17 cellular contexts compared by ENCODE assay signal in the genomic region with DNA sequence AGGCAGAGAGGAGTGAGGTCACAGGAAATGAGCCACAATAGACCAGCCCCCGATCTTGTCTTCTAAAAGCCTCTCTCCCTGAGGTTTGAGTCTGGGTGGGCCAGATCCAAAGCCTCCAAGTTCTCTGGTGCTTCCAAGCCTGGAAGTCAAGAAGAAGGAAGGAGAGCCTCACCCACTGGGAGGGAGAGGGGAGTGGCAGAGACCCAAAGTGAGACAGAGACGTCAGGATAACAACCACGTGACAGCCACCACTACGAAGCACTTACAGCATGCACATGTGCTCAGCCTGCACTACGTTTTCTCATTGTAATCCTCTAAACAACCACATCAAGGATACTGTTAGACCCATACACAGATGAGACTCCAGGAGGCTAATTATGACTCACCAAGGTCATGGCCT.
DNase-seq lines count a peak whose midpoint lies in the region; ATAC-seq and TF ChIP-seq lines count a peak whose summit lies in the region.
"Had no signal": no experiment of that assay in that cellular context is flagged by ENCODE, and none has a peak within 500 bp of the region (broad histone marks: within the 10 kb centered on the region; RNA-seq: fewer than 3 reads in every experiment).

No MANE protein-coding gene starts in this region.

- DNase-seq in AG20443 (ENCODE audit: low spot score) (peak; percentile 43), HS-5 (ENCODE audit: low read depth) (peak; percentile 60), astrocyte of the cerebellum (ENCODE audit: low read depth) (peak; percentile 78), kidney epithelial cell (ENCODE audit: low read depth) (peak; percentile 74), NAMALWA (ENCODE audit: low spot score) (no peak)
- DNase-seq in stimulated activated CD8-positive, alpha-beta memory T cell treated with anti-CD3 and anti-CD28 coated beads, Interleukin-4, amount 100 ng/mL, for 48 hours, result no peak
- DNase-seq: activated CD4-positive, alpha-beta T cell treated with anti-CD3 and anti-CD28 coated beads for 48 hours; activated naive CD4-positive, alpha-beta T cell; hypothalamus; NCI-H1092; NCI-H510A treated with DMSO at 0.1 percent for 48 hours; right cardiac atrium; upper lobe of left lung had no signal

- H3K4me3 ChIP-seq in astrocyte of the cerebellum (ENCODE audit: low read depth, low read length), result no peak overlapping the region
- no peak overlapping the region for H3K4me3 ChIP-seq in kidney epithelial cell (ENCODE audit: low read depth, low read length)
- H3K4me3 ChIP-seq: BLaER1 treated with 17β-estradiol and CSF1 and Interleukin-3, amounts not matched to agents 10 nM and 100 nM; SJSA1; upper lobe of left lung had no signal

- H3K27me3 ChIP-seq in kidney epithelial cell (ENCODE audit: control insufficient read depth, insufficient read depth, low read length), result peaks cover 20% of the 10 kb centered on the region
- H3K27me3 ChIP-seq: BLaER1 treated with 17β-estradiol and CSF1 and Interleukin-3, amounts not matched to agents 10 nM and 100 nM; SJSA1; upper lobe of left lung had no signal

- no peak for TF ChIP-seq CTCF in astrocyte of the cerebellum (IDR thresholded peaks at IDR 0.05; ENCODE audit: low read depth, low read length, missing control alignments)
- no peak for TF ChIP-seq CTCF in kidney epithelial cell (IDR thresholded peaks at IDR 0.05; ENCODE audit: insufficient read depth, low read length, poor library complexity, severe bottlenecking)

- in situ Hi-C loops in astrocyte of the cerebellum (cut with HindIII; ENCODE audit: low sequenced_read_pairs), result no loop called here

- ATAC-seq in GM21423 (IDR thresholded peaks at IDR 0.05; ENCODE audit: unreplicated experiment) (no peak), HG02870 (IDR thresholded peaks at IDR 0.05; ENCODE audit: unreplicated experiment) (no peak)
- ATAC-seq: right cardiac atrium had no signal

- H3K36me3 ChIP-seq in kidney epithelial cell (ENCODE audit: control insufficient read depth, insufficient read depth, low read length), result no peaks in the 10 kb centered on the region
- H3K36me3 ChIP-seq: BLaER1 treated with 17β-estradiol and CSF1 and Interleukin-3, amounts not matched to agents 10 nM and 100 nM; SJSA1; upper lobe of left lung had no signal

Comparison
In these comparisons a context has a peak if more than half of its experiments do, and no peak if none do; other contexts are left out.
1. DNase-seq: peak in AG20443 (single experiment), HS-5 (single experiment), astrocyte of the cerebellum (single experiment) and kidney epithelial cell (single experiment); none in stimulated activated CD8-positive, alpha-beta memory T cell treated with anti-CD3 and anti-CD28 coated beads, Interleukin-4, amount 100 ng/mL, for 48 hours (single experiment) and NAMALWA (single experiment).